8 cellular contexts compared by ENCODE assay signal in the genomic region with DNA sequence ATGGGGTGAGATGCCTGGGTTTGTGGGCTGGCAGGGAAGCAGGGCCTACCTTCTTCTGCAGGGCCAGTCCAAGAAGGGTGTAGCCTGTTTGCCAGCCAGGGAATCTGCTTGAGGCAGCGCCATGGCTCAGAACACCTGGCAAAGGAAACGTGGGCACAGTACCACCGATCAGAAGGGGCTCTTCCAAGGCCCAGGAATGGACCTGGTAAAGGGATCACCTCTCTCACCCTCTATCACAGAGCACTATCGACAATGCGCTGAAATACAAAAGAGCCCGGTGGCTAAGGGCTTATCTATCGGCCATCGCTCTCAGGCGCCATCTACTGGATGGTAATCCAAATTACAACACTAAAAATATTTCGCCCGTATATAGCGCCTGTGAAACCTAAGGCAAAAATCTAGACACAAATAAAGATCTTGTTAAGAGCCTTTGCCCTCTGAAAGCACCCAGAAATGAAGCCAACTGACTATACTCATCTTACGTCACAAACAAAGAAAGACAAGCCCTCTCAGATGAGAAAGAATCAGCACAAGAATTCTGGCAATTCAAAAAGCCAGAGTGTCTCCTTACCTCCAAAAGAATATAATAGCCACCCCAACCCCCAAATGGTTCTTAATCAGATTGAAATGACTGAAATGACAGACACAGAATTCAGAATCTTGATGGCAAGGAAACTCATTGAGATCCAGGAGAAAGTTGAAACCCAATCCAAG.
A peak's percentile ranks its signal among the peaks of the same experiment; 100 is the strongest.
DNase-seq lines count a peak whose midpoint lies in the region; TF ChIP-seq lines count a peak whose summit lies in the region.

No MANE protein-coding gene starts in this region.

- H3K27ac ChIP-seq in GM23248 (no peak overlapping the region), OCI-LY1 (ENCODE audit: low read depth, low read length, poor library complexity, severe bottlenecking) (no peak overlapping the region)

- H3K27me3 ChIP-seq in GM23248 (replicated peaks; ENCODE audit: insufficient read depth) (no peaks in the 10 kb centered on the region), OCI-LY1 (ENCODE audit: insufficient read depth, low read length) (no peaks in the 10 kb centered on the region)

- H3K4me1 ChIP-seq in GM23248 (ENCODE audit: insufficient read depth) (no peaks in the 10 kb centered on the region), OCI-LY1 (ENCODE audit: insufficient read depth, low read length, severe bottlenecking) (no peaks in the 10 kb centered on the region)

- no peak overlapping the region for H3K4me3 ChIP-seq in GM23248
- no peak overlapping the region for H3K4me3 ChIP-seq in OCI-LY1 (ENCODE audit: low read depth, low read length, poor library complexity, severe bottlenecking)

- no peaks in the 10 kb centered on the region for H3K79me2 ChIP-seq in GM23248 (ENCODE audit: insufficient read depth)
- no peaks in the 10 kb centered on the region for H3K79me2 ChIP-seq in OCI-LY1 (ENCODE audit: insufficient read depth, low read length)

- H3K9me3 ChIP-seq in GM23248 (ENCODE audit: low read depth) (no peaks in the 10 kb centered on the region), OCI-LY1 (ENCODE audit: low read length) (no peaks in the 10 kb centered on the region)

- WGBS in GM23248 (ENCODE audit: low coverage in 1 of 2, low lambda C conversion rate in 2 of 2, missing lambda C conversion rate in 2 of 2), 2 experiments = 57 to 60% methylated on average over 13 of the region's 13 CpGs

- no peak overlapping the region for H3K9ac ChIP-seq in GM23248
- no peak overlapping the region for H3K9ac ChIP-seq in OCI-LY1 (ENCODE audit: low read length)

- H3K9me2 ChIP-seq in GM23248 (ENCODE audit: insufficient read depth) (no peaks in the 10 kb centered on the region), OCI-LY1 (ENCODE audit: low read depth, low read length) (no peaks in the 10 kb centered on the region)

- in situ Hi-C loops in GM23248 (cut with MboI) = no loop called here

- H3K36me3 ChIP-seq in GM23248 (ENCODE audit: low read depth) = no peaks in the 10 kb centered on the region
- no peaks in the 10 kb centered on the region for H3K36me3 ChIP-seq in OCI-LY1 (ENCODE audit: insufficient read depth, low read length)

- no peak overlapping the region for H2AFZ ChIP-seq in GM23248
- no peak overlapping the region for H2AFZ ChIP-seq in OCI-LY1 (ENCODE audit: low read length)

- peak; percentile 49; the same call in 1 of the 2 replicates for TF ChIP-seq CTCF in OCI-LY1 (IDR thresholded peaks at IDR 0.05; ENCODE audit: low read length)

- DNase-seq in Daoy (ENCODE audit: low read depth) (peak; percentile 36), GM23248 (peak; percentile 23), amniotic epithelial cell (ENCODE audit: low read depth) (peak; percentile 8), lung microvascular endothelial cell (ENCODE audit: low read depth in 2 of 2) (peak; percentile 43 to 49), foreskin melanocyte (no peak), NCI-H2227 (lab: John Stamatoyannopoulos, UW; ENCODE audit: unreplicated experiment) (no peak), GOT3 (lab: John Stamatoyannopoulos, UW) (no peak)

- H3K4me2 ChIP-seq in GM23248 (ENCODE audit: unreplicated experiment) = no peak overlapping the region
- no peak overlapping the region for H3K4me2 ChIP-seq in OCI-LY1 (ENCODE audit: low read length)

- no peaks in the 10 kb centered on the region for H3F3A ChIP-seq in GM23248 (ENCODE audit: insufficient read depth)
- no peaks in the 10 kb centered on the region for H3F3A ChIP-seq in OCI-LY1 (ENCODE audit: insufficient read depth, low read length)

- H4K20me1 ChIP-seq in GM23248 (ENCODE audit: insufficient read depth) = no peaks in the 10 kb centered on the region
- no peaks in the 10 kb centered on the region for H4K20me1 ChIP-seq in OCI-LY1 (ENCODE audit: insufficient read depth, low read length)

Comparison
In these comparisons a context has a peak if more than half of its experiments do, and no peak if none do; other contexts are left out.
1. DNase-seq: peak in Daoy (single experiment), GM23248 (single experiment), amniotic epithelial cell (single experiment) and lung microvascular endothelial cell (2 of 2); none in foreskin melanocyte (single experiment), NCI-H2227 (single experiment) and GOT3 (single experiment).